In genomic region chr15:79171320-79172031, GRCh38 we compare ENCODE assay signal across 1 cellular context.
TF ChIP-seq lines count a peak whose summit lies in the region.

No MANE protein-coding gene starts in this region.

TF ChIP-seq in GM23338, 12 proteins besides CTCF, POLR2A, EP300 and RAD21 (continued from another document):
- TF ChIP-seq, protein P1, sequence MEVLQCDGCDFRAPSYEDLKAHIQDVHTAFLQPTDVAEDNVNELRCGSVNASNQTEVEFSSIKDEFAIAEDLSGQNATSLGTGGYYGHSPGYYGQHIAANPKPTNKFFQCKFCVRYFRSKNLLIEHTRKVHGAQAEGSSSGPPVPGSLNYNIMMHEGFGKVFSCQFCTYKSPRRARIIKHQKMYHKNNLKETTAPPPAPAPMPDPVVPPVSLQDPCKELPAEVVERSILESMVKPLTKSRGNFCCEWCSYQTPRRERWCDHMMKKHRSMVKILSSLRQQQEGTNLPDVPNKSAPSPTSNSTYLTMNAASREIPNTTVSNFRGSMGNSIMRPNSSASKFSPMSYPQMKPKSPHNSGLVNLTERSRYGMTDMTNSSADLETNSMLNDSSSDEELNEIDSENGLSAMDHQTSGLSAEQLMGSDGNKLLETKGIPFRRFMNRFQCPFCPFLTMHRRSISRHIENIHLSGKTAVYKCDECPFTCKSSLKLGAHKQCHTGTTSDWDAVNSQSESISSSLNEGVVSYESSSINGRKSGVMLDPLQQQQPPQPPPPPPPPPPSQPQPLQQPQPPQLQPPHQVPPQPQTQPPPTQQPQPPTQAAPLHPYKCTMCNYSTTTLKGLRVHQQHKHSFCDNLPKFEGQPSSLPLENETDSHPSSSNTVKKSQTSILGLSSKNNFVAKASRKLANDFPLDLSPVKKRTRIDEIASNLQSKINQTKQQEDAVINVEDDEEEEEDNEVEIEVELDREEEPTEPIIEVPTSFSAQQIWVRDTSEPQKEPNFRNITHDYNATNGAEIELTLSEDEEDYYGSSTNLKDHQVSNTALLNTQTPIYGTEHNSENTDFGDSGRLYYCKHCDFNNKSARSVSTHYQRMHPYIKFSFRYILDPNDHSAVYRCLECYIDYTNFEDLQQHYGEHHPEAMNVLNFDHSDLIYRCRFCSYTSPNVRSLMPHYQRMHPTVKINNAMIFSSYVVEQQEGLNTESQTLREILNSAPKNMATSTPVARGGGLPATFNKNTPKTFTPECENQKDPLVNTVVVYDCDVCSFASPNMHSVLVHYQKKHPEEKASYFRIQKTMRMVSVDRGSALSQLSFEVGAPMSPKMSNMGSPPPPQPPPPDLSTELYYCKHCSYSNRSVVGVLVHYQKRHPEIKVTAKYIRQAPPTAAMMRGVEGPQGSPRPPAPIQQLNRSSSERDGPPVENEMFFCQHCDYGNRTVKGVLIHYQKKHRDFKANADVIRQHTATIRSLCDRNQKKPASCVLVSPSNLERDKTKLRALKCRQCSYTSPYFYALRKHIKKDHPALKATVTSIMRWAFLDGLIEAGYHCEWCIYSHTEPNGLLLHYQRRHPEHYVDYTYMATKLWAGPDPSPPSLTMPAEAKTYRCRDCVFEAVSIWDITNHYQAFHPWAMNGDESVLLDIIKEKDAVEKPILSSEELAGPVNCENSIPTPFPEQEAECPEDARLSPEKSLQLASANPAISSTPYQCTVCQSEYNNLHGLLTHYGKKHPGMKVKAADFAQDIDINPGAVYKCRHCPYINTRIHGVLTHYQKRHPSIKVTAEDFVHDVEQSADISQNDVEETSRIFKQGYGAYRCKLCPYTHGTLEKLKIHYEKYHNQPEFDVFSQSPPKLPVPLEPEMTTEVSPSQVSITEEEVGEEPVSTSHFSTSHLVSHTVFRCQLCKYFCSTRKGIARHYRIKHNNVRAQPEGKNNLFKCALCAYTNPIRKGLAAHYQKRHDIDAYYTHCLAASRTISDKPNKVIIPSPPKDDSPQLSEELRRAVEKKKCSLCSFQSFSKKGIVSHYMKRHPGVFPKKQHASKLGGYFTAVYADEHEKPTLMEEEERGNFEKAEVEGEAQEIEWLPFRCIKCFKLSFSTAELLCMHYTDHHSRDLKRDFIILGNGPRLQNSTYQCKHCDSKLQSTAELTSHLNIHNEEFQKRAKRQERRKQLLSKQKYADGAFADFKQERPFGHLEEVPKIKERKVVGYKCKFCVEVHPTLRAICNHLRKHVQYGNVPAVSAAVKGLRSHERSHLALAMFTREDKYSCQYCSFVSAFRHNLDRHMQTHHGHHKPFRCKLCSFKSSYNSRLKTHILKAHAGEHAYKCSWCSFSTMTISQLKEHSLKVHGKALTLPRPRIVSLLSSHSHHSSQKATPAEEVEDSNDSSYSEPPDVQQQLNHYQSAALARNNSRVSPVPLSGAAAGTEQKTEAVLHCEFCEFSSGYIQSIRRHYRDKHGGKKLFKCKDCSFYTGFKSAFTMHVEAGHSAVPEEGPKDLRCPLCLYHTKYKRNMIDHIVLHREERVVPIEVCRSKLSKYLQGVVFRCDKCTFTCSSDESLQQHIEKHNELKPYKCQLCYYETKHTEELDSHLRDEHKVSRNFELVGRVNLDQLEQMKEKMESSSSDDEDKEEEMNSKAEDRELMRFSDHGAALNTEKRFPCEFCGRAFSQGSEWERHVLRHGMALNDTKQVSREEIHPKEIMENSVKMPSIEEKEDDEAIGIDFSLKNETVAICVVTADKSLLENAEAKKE (CRISPR knock-in tag; IDR thresholded peaks at IDR 0.05) = no peak
- TF ChIP-seq NANOG (IDR thresholded peaks at IDR 0.05; ENCODE audit: borderline replicate concordance) (no peak), CREB1 (CRISPR knock-in tag; IDR thresholded peaks at IDR 0.05; ENCODE audit: low read depth) (no peak), JUNB (IDR thresholded peaks at IDR 0.05; ENCODE audit: unreplicated experiment) (no peak), ETS1 (IDR thresholded peaks at IDR 0.05) (no peak)
